20 cellular contexts compared by ENCODE assay signal in the genomic region with DNA sequence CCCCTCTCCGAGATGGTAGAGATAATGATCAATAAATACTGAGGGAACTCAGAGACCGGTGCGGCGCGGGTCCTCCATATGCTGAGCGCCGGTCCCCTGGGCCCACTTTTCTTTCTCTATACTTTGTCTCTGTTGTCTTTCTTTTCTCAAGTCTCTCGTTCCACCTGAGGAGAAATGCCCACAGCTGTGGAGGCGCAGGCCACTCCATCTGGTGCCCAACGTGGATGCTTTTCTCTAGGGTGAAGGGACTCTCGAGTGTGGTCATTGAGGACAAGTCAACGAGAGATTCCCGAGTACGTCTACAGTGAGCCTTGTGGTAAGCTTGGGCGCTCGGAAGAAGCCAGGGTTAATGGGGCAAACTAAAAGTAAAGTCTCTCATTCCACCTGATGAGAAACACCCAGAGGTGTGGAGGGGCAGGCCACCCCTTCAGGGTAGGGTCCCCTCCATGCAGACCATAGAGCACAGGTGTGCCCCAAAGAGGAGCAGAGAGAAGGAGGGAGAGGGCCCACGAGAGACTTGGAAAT. TPM values are rescaled to one million over a fixed set of nuclear protein-coding genes. Genes with fewer than 3 reads are reported as not detected.
DNase-seq lines count a peak whose midpoint lies in the region; ATAC-seq, FAIRE-seq and TF ChIP-seq lines count a peak whose summit lies in the region.
"Had no signal": no experiment of that assay in that cellular context is flagged by ENCODE, and none has a peak within 500 bp of the region (broad histone marks: within the 10 kb centered on the region; RNA-seq: fewer than 3 reads in every experiment).

No MANE protein-coding gene starts in this region.

- H3K4me3 Mint-ChIP-seq in endothelial cell (ENCODE audit: unreplicated experiment) (peak overlapping the region; percentile 90), nephron progenitor cell (no peak overlapping the region)
- H3K4me3 Mint-ChIP-seq: activated CD4-positive, alpha-beta memory T cell treated with anti-CD3 and anti-CD28 coated beads, Interleukin-2, amount 10 ng/mL, durations not matched to agents 7 days and 5 days; activated T-helper 17 cell treated with anti-CD3 and anti-CD28 coated beads, Interleukin-2, amount 50 U/mL, for 72 hours; dendritic cell treated with granulocyte-macrophage colony-stimulating factor and Interleukin-4, amounts not matched to agents 40 ng/mL and 50 ng/mL, for 4 days had no signal

- peak overlapping the region; percentile 60 to 77; a peak in 5 of 6 replicates for H3K27ac ChIP-seq in A549
- H3K27ac ChIP-seq in HUES6 (ENCODE audit: low read depth, low read length) = peak overlapping the region; percentile 91
- no peak overlapping the region for H3K27ac ChIP-seq in foreskin keratinocyte
- H3K27ac ChIP-seq: esophagus squamous epithelium, tibial artery had no signal

- TF ChIP-seq CTCF in A549 (IDR thresholded peaks at IDR 0.05) (no peak), endothelial cell (IDR thresholded peaks at IDR 0.05; ENCODE audit: unreplicated experiment) (no peak), nephron progenitor cell (IDR thresholded peaks at IDR 0.05) (no peak), foreskin keratinocyte (conservative IDR thresholded peaks at IDR 0.05) (no peak)

- no peak for FAIRE-seq in A549 (lab: Jason Lieb, UNC)
- FAIRE-seq: TTC549 had no signal

- TF ChIP-seq EP300 in A549 (IDR thresholded peaks at IDR 0.05) = no peak

- CTCF ChIA-PET in A549 (lab: Yijun Ruan, JAX) = no interaction called here

- H3K9me3 ChIP-seq in A549 = no peaks in the 10 kb centered on the region
- no peaks in the 10 kb centered on the region for H3K9me3 ChIP-seq in HUES6 (ENCODE audit: control insufficient read depth, insufficient read depth, low read depth, low read length)
- H3K9me3 ChIP-seq: esophagus squamous epithelium, tibial artery had no signal

- no peak for ATAC-seq in A549
- no peak for ATAC-seq in GM21526 (IDR thresholded peaks at IDR 0.05; ENCODE audit: low FRiP score, unreplicated experiment)
- ATAC-seq in foreskin keratinocyte = no peak
- ATAC-seq: activated T-helper 17 cell treated with anti-CD3 and anti-CD28 coated beads, Interleukin-2, amount 50 U/mL, for 72 hours had no signal

- POLR2A ChIA-PET in A549 (lab: Yijun Ruan, JAX) = no interaction called here

- no peak for TF ChIP-seq POLR2A in A549 (IDR thresholded peaks at IDR 0.05; ENCODE audit: low read length)

- DNase-seq in A549 (ENCODE audit: low read depth in 1 of 2, low spot score in 1 of 2) = no peak
- no peak for DNase-seq in endothelial cell (ENCODE audit: low spot score)
- DNase-seq in nephron progenitor cell = no peak
- DNase-seq in amniotic stem cell (lab: John Stamatoyannopoulos, UW) = no peak
- no peak for DNase-seq in foreskin keratinocyte
- DNase-seq in DMS79 treated with DMSO at 0.1 percent for 48 hours (lab: John Stamatoyannopoulos, UW) = no peak
- DNase-seq: activated CD4-positive, alpha-beta memory T cell treated with anti-CD3 and anti-CD28 coated beads, Interleukin-2, amount 10 ng/mL, durations not matched to agents 7 days and 5 days; esophagus squamous epithelium; hippocampal formation; NCI-H1417 treated with DMSO at 0.1 percent for 48 hours; stimulated activated CD4-positive, alpha-beta T cell treated with anti-CD3 and anti-CD28 coated beads, Interleukin-4, amount 100 ng/mL, for 4 hours had no signal

- peak overlapping the region; percentile 99 for H3K9ac ChIP-seq in HUES6 (ENCODE audit: low read length)

- H3K4me1 ChIP-seq in A549 (peaks cover 37% of the 10 kb centered on the region), HUES6 (ENCODE audit: control insufficient read depth, insufficient read depth, low read length) (peaks cover 62% of the 10 kb centered on the region), foreskin keratinocyte (no peaks in the 10 kb centered on the region)

- TF ChIP-seq RAD21 in A549 (conservative IDR thresholded peaks at IDR 0.05 in 1 of 2, IDR thresholded peaks at IDR 0.05 in 1 of 2) = no peak

- H3K27me3 Mint-ChIP-seq in endothelial cell (ENCODE audit: unreplicated experiment) = peaks cover 8% of the 10 kb centered on the region
- H3K27me3 Mint-ChIP-seq in nephron progenitor cell (ENCODE audit: low read depth, poor library complexity) = no peaks in the 10 kb centered on the region

- H3K36me3 Mint-ChIP-seq in endothelial cell (ENCODE audit: low read depth, unreplicated experiment) (no peaks in the 10 kb centered on the region), nephron progenitor cell (ENCODE audit: low read depth) (no peaks in the 10 kb centered on the region)

- H3K27me3 ChIP-seq in HUES6 (ENCODE audit: control insufficient read depth, insufficient read depth, low read length) = no peaks in the 10 kb centered on the region
- H3K27me3 ChIP-seq in foreskin keratinocyte = peaks cover 8% of the 10 kb centered on the region

- no peak overlapping the region for H3K4me3 ChIP-seq in A549
- peak overlapping the region; percentile 65 for H3K4me3 ChIP-seq in HUES6 (ENCODE audit: low read depth, low read length)
- H3K4me3 ChIP-seq: esophagus squamous epithelium, tibial artery had no signal

- H3K27ac Mint-ChIP-seq in endothelial cell (ENCODE audit: unreplicated experiment) = peak overlapping the region; percentile 87
- H3K27ac Mint-ChIP-seq in nephron progenitor cell = peak overlapping the region; percentile 100
- H3K27ac Mint-ChIP-seq: activated CD4-positive, alpha-beta memory T cell treated with anti-CD3 and anti-CD28 coated beads, Interleukin-2, amount 10 ng/mL, durations not matched to agents 7 days and 5 days; activated T-helper 17 cell treated with anti-CD3 and anti-CD28 coated beads, Interleukin-2, amount 50 U/mL, for 72 hours; dendritic cell treated with granulocyte-macrophage colony-stimulating factor and Interleukin-4, amounts not matched to agents 40 ng/mL and 50 ng/mL, for 4 days had no signal

- 90% methylated on average over 16 of the region's 17 CpGs for WGBS in A549 (ENCODE audit: missing lambda C conversion rate)

- H3K4me1 Mint-ChIP-seq in endothelial cell (ENCODE audit: unreplicated experiment) (peaks cover 62% of the 10 kb centered on the region), nephron progenitor cell (peaks cover 89% of the 10 kb centered on the region)

- H3K4me2 ChIP-seq in A549 = no peak overlapping the region

- H3K36me3 ChIP-seq in HUES6 (ENCODE audit: control insufficient read depth, insufficient read depth, low read length) = peaks cover 6% of the 10 kb centered on the region; the same call in 1 of the 2 replicates
- H3K36me3 ChIP-seq: esophagus squamous epithelium, tibial artery had no signal

- H3K9me3 Mint-ChIP-seq in endothelial cell (ENCODE audit: unreplicated experiment) = no peaks in the 10 kb centered on the region
- H3K9me3 Mint-ChIP-seq in nephron progenitor cell = no peaks in the 10 kb centered on the region
- H3K9me3 Mint-ChIP-seq: activated CD4-positive, alpha-beta memory T cell treated with anti-CD3 and anti-CD28 coated beads, Interleukin-2, amount 10 ng/mL, durations not matched to agents 7 days and 5 days; activated T-helper 17 cell treated with anti-CD3 and anti-CD28 coated beads, Interleukin-2, amount 50 U/mL, for 72 hours; dendritic cell treated with granulocyte-macrophage colony-stimulating factor and Interleukin-4, amounts not matched to agents 40 ng/mL and 50 ng/mL, for 4 days had no signal

TF ChIP-seq in A549, 52 proteins besides CTCF, POLR2A, EP300 and RAD21:
- TF ChIP-seq PHF8 (IDR thresholded peaks at IDR 0.05; ENCODE audit: borderline replicate concordance, low read depth) (no peak), HOXA7 (CRISPR knock-in tag; IDR thresholded peaks at IDR 0.05) (no peak), HEYL (CRISPR knock-in tag; IDR thresholded peaks at IDR 0.05) (no peak), ESRRA (IDR thresholded peaks at IDR 0.05; ENCODE audit: borderline replicate concordance, low read length) (no peak), CHD2 (IDR thresholded peaks at IDR 0.05; ENCODE audit: low read length, partially characterized antibody) (no peak), GATA3 (IDR thresholded peaks at IDR 0.05; ENCODE audit: borderline replicate concordance) (no peak), JUNB (IDR thresholded peaks at IDR 0.05) (no peak), HOXB5 (CRISPR knock-in tag; IDR thresholded peaks at IDR 0.05) (no peak), RARB (CRISPR knock-in tag; IDR thresholded peaks at IDR 0.05) (no peak)
- TF ChIP-seq, protein P1, sequence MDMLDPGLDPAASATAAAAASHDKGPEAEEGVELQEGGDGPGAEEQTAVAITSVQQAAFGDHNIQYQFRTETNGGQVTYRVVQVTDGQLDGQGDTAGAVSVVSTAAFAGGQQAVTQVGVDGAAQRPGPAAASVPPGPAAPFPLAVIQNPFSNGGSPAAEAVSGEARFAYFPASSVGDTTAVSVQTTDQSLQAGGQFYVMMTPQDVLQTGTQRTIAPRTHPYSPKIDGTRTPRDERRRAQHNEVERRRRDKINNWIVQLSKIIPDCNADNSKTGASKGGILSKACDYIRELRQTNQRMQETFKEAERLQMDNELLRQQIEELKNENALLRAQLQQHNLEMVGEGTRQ (IDR thresholded peaks at IDR 0.05) = no peak

RNA-seq across cellular contexts. Expression of a gene that starts 43.2 kb away (rescaled TPM):
- polyA plus RNA-seq in A549 (2011; rRNA removed) = not detected in 2 replicates
- not detected in 2 replicates for polyA plus RNA-seq in A549 (2012; cell fraction: cytosol; rRNA removed)
- polyA plus RNA-seq in A549 (2012; cell fraction: nucleus; rRNA removed) = not detected in 2 replicates
- not detected in 3 replicates for polyA plus RNA-seq in A549 (2017; fragmentation: RNase III; extraction: RNeasy Plus Mini Kit Qiagen cat#74134 plus additional on column Dnase treatment)
- not detected in 2 replicates for polyA minus RNA-seq in A549 (2011; rRNA and poly(A)+ RNA removed)
- not detected for total RNA-seq in endothelial cell (ENCODE audit: unreplicated experiment)
- not detected in 2 replicates for total RNA-seq in foreskin keratinocyte
- not detected in 2 replicates for polyA plus RNA-seq in foreskin keratinocyte
- total RNA-seq: activated T-helper 17 cell treated with anti-CD3 and anti-CD28 coated beads, Interleukin-2, amount 50 U/mL, for 72 hours; esophagus squamous epithelium; SK-MEL-5 had no signal
- polyA plus RNA-seq: liver, neural cell had no signal
